ENCODE assay signal across 8 cellular contexts in the genomic region with DNA sequence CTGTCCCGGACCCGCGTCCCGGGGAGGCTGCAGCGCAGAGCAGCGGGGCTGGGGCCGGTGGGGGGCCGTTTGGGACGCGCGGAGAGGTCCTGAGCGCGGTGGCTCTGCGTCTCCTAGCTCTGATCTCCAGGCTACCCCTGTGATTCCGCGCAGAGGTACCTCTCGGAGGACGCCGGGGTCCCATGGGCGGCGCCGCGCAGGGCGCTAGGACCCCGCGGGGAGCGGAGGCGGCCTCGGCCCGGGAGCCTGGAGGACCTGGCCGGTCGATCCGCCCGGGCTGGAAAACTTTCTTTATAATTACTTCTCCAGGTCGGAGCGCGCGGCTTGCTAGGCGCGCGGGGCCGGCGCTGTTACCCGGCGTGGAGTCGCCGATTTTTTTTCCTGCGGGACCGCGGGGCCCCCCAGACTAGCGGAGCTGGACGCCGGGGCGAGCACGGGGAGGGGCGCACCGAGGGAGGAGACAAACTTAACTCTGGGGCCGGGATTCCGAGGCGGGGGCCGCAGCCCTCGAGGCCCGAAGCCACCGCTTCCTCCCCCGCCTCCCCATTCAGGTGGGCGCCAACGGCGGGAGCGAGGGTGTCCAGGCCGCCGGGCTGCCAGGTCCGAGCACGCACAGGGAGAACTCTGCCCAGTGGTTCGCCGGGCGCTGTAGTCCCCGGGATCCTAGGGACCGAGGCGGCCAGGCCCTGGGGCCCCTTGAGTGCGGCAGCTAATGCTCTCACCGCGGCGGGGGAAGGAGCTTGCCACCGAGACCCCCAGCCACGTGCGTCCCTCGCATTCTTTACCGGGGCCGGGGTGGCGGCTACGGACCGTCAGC. TPM values are rescaled to one million over a fixed set of nuclear protein-coding genes. Genes with fewer than 3 reads are reported as not detected.
DNase-seq lines count a peak whose midpoint lies in the region; ATAC-seq and FAIRE-seq lines count a peak whose summit lies in the region.

No MANE protein-coding gene starts in this region.

- H3K27me3 Mint-ChIP-seq in CD4-positive, CD25-positive, alpha-beta regulatory T cell = peaks cover 50% of the 10 kb centered on the region

- peak overlapping the region in 3 of 4 donors; percentile 44 to 64 (median 64) for H3K4me3 Mint-ChIP-seq in CD4-positive, CD25-positive, alpha-beta regulatory T cell

- in situ Hi-C loops in T47D (cut with HindIII; ENCODE audit: low pct_unique_long_range_greater_than_20kb, low sequenced_read_pairs) = no loop called here

- H3K4me1 ChIP-seq in CD4-positive, CD25-positive, alpha-beta regulatory T cell (ENCODE audit: control insufficient read depth, insufficient read depth, low read length, poor library complexity, severe bottlenecking) = peaks cover 24% of the 10 kb centered on the region
- H3K4me1 ChIP-seq in small intestine (ENCODE audit: control insufficient read depth in 2 of 2, insufficient read depth in 1 of 2, low read depth in 1 of 2, low read length in 1 of 2) = peaks cover 5 to 8% of the 10 kb centered on the region in 2 donors

- H3K9me3 Mint-ChIP-seq in CD4-positive, CD25-positive, alpha-beta regulatory T cell = no peaks in the 10 kb centered on the region

- H3K27ac Mint-ChIP-seq in CD4-positive, CD25-positive, alpha-beta regulatory T cell = no peak overlapping the region

- no peaks in the 10 kb centered on the region for H3K36me3 Mint-ChIP-seq in CD4-positive, CD25-positive, alpha-beta regulatory T cell

- no peaks in the 10 kb centered on the region for H3K36me3 ChIP-seq in CD4-positive, CD25-positive, alpha-beta regulatory T cell (ENCODE audit: control insufficient read depth, insufficient read depth, low read length)
- H3K36me3 ChIP-seq in small intestine (ENCODE audit: control insufficient read depth in 2 of 2, insufficient read depth in 2 of 2, low read length in 2 of 2) = no peaks in the 10 kb centered on the region

- DNase-seq in CD4-positive, CD25-positive, alpha-beta regulatory T cell = peak in 1 of 3 donors; percentile 14
- peak; percentile 14 for DNase-seq in NCI-H2196 treated with DMSO at 0.1 percent for 48 hours (lab: John Stamatoyannopoulos, UW; ENCODE audit: unreplicated experiment)
- DNase-seq in T47D (ENCODE audit: low read depth in 1 of 2, low spot score in 1 of 2) = peak; percentile 42 to 75
- peak; percentile 59 for DNase-seq in iris pigment epithelial cell (ENCODE audit: low read depth)
- DNase-seq in small intestine = peak; percentile 48
- no peak for DNase-seq in amniotic stem cell (lab: John Stamatoyannopoulos, UW)
- DNase-seq in activated CD8-positive, alpha-beta memory T cell treated with anti-CD3 and anti-CD28 coated beads for 24 hours = no peak

- peaks cover 3% of the 10 kb centered on the region for H3K27me3 ChIP-seq in CD4-positive, CD25-positive, alpha-beta regulatory T cell (ENCODE audit: control insufficient read depth, insufficient read depth, low read length)
- peaks cover 0 to 5% of the 10 kb centered on the region in 2 donors for H3K27me3 ChIP-seq in small intestine (ENCODE audit: control insufficient read depth in 2 of 2, insufficient read depth in 2 of 2, low read length in 2 of 2)

- no peak for FAIRE-seq in small intestine (lab: Jason Lieb, UNC)

- WGBS in small intestine, 3 donors = 0 to 1% (median 1%) methylated on average over 68 to 92 of the region's 92 CpGs

- no peak overlapping the region for H3K27ac ChIP-seq in CD4-positive, CD25-positive, alpha-beta regulatory T cell (ENCODE audit: insufficient read depth, low read length, poor library complexity, severe bottlenecking)
- H3K27ac ChIP-seq in small intestine (ENCODE audit: low read depth in 1 of 2, low read length in 1 of 2) = peak overlapping the region; percentile 86 to 96

- peaks cover 0 to 9% (median 4%) of the 10 kb centered on the region in 4 donors for H3K4me1 Mint-ChIP-seq in CD4-positive, CD25-positive, alpha-beta regulatory T cell

- no peak overlapping the region for H3K4me3 ChIP-seq in CD4-positive, CD25-positive, alpha-beta regulatory T cell (ENCODE audit: low read depth, low read length)
- H3K4me3 ChIP-seq in small intestine (ENCODE audit: low read depth in 1 of 2, low read length in 2 of 2) = peak overlapping the region; percentile 58 to 89

- no peak for ATAC-seq in CD4-positive, CD25-positive, alpha-beta regulatory T cell (ENCODE audit: low read depth in 2 of 2)
- peak; percentile 34 for ATAC-seq in GM21723 (IDR thresholded peaks at IDR 0.05; ENCODE audit: unreplicated experiment)

- H3K9me3 ChIP-seq in CD4-positive, CD25-positive, alpha-beta regulatory T cell (ENCODE audit: control insufficient read depth in 2 of 2, low read length in 2 of 2) = no peaks in the 10 kb centered on the region
- no peaks in the 10 kb centered on the region for H3K9me3 ChIP-seq in small intestine (ENCODE audit: control insufficient read depth, low read depth)

RNA-seq across cellular contexts. Expression of gene CEBPA, which starts 0.8 kb away (rescaled TPM):
- total RNA-seq in CD4-positive, CD25-positive, alpha-beta regulatory T cell = 3.8 TPM
- polyA plus RNA-seq in CD4-positive, CD25-positive, alpha-beta regulatory T cell = 1 to 10 TPM in 3 of 4 donors, under 1 TPM in 1; 0.72 to 3.5 (median 1.5) TPM
- polyA plus RNA-seq in small intestine = 10 to 100 TPM; 31.0 to 69.3 (median 47.0) TPM

Comparison
In these comparisons a context has a peak if more than half of its experiments do, and no peak if none do; other contexts are left out.
1. DNase-seq: peak in NCI-H2196 treated with DMSO at 0.1 percent for 48 hours (single experiment), T47D (2 of 2), iris pigment epithelial cell (single experiment) and small intestine (single experiment); none in amniotic stem cell (single experiment) and activated CD8-positive, alpha-beta memory T cell treated with anti-CD3 and anti-CD28 coated beads for 24 hours (single experiment).
2. RNA of gene CEBPA, which starts 0.8 kb away (polyA plus RNA-seq): 31.0 to 69.3 TPM in small intestine; 0.72 to 3.5 TPM in CD4-positive, CD25-positive, alpha-beta regulatory T cell; every median in the first group is over 4 times any median in the second.